Comparison of ENCODE assay signal across 15 cellular contexts in genomic region chr7:43879477-43879876, GRCh38. TPM values are rescaled to one million over a fixed set of nuclear protein-coding genes. Genes with fewer than 3 reads are reported as not detected.
A peak's percentile ranks its signal among the peaks of the same experiment; 100 is the strongest.
DNase-seq lines count a peak whose midpoint lies in the region; ATAC-seq and TF ChIP-seq lines count a peak whose summit lies in the region.
"Had no signal": no experiment of that assay in that cellular context is flagged by ENCODE, and none has a peak within 500 bp of the region (broad histone marks: within the 10 kb centered on the region; RNA-seq: fewer than 3 reads in every experiment).

No MANE protein-coding gene starts in this region.

- peak; percentile 69 for ATAC-seq in esophagus mucosa
- no peak for ATAC-seq in gastrocnemius medialis
- ATAC-seq in HG02763 (IDR thresholded peaks at IDR 0.05; ENCODE audit: unreplicated experiment): no peak
- no peak for ATAC-seq in HG03280 (IDR thresholded peaks at IDR 0.05; ENCODE audit: unreplicated experiment)
- ATAC-seq: GM23338 had no signal

- no peak for TF ChIP-seq POLR2A in gastrocnemius medialis (IDR thresholded peaks at IDR 0.05)
- no peak for TF ChIP-seq POLR2A in esophagus muscularis mucosa (IDR thresholded peaks at IDR 0.05; ENCODE audit: low read depth)

- H3K4me3 ChIP-seq in gastrocnemius medialis: no peak overlapping the region
- no peak overlapping the region for H3K4me3 ChIP-seq in esophagus muscularis mucosa
- H3K4me3 ChIP-seq: dorsolateral prefrontal cortex, GM23338, SK-N-MC had no signal

- H3K9me3 ChIP-seq in gastrocnemius medialis (no peaks in the 10 kb centered on the region), esophagus muscularis mucosa (no peaks in the 10 kb centered on the region)

- peak overlapping the region; percentile 7; the same call in 1 of the 2 replicates for H3K27ac ChIP-seq in RWPE1
- H3K27ac ChIP-seq in gastrocnemius medialis: peak overlapping the region; percentile 67 to 83 (median 78)
- peak overlapping the region in 1 of 4 donors; percentile 11 for H3K27ac ChIP-seq in esophagus muscularis mucosa (replicated peaks in 1 of 4)
- H3K27ac ChIP-seq: SK-N-MC had no signal

- in situ Hi-C loops in gastrocnemius medialis (cut with MboI; ENCODE audit: low sequenced_read_pairs in 4 of 4): no loop called here

- POLR2A ChIA-PET in RWPE1 (lab: Yijun Ruan, JAX; ENCODE audit: low non-redundant PET): no interaction called here

- CTCF ChIA-PET in RWPE1 (lab: Yijun Ruan, JAX): no interaction called here

- DNase-seq in ELR (ENCODE audit: low read depth): peak; percentile 94
- no peak for DNase-seq in RWPE1 (ENCODE audit: low spot score)
- no peak for DNase-seq in gastrocnemius medialis
- no peak for DNase-seq in esophagus muscularis mucosa (ENCODE audit: extremely low spot score)
- DNase-seq: Calu3; mesendoderm; posterior cingulate gyrus; stimulated activated CD4-positive, alpha-beta T cell treated with anti-CD3 and anti-CD28 coated beads, Interleukin-4, amount 100 ng/mL, for 1 hour; stimulated activated naive CD4-positive, alpha-beta T cell treated with Interleukin-2 at 50 U/mL for 16 hours had no signal

- no peak for TF ChIP-seq EP300 in esophagus muscularis mucosa (IDR thresholded peaks at IDR 0.05)

- H3K27me3 ChIP-seq in gastrocnemius medialis (no peaks in the 10 kb centered on the region), esophagus muscularis mucosa (no peaks in the 10 kb centered on the region)
- H3K27me3 ChIP-seq: dorsolateral prefrontal cortex had no signal

- intact Hi-C loops in gastrocnemius medialis (cut with DNase I; ENCODE audit: low total_unique reads): loop anchor here (10.0 kb wide), 1 partner anchor 615 kb away; the partner anchor contains the start of gene NUDCD3
- intact Hi-C loops in esophagus muscularis mucosa (cut with DNase I): no loop called here

- H3K4me1 ChIP-seq in gastrocnemius medialis: peaks cover 25 to 33% of the 10 kb centered on the region in 2 donors
- peaks cover 5 to 21% (median 9%) of the 10 kb centered on the region in 4 donors for H3K4me1 ChIP-seq in esophagus muscularis mucosa

- TF ChIP-seq CTCF in RWPE1 (conservative IDR thresholded peaks at IDR 0.05; ENCODE audit: low read depth) (no peak), gastrocnemius medialis (IDR thresholded peaks at IDR 0.05 in 4 of 5, conservative IDR thresholded peaks at IDR 0.05 in 1 of 5) (no peak), esophagus muscularis mucosa (IDR thresholded peaks at IDR 0.05) (no peak)

- H3K36me3 ChIP-seq in gastrocnemius medialis (peaks cover 0 to 64% of the 10 kb centered on the region in 2 donors), esophagus muscularis mucosa (peaks cover 48 to 96% (median 85%) of the 10 kb centered on the region in 4 donors)

- WGBS in esophagus muscularis mucosa: 43% methylated on average over 2 of the region's 2 CpGs

RNA-seq across cellular contexts. Expression of gene MRPS24, which starts 10.2 kb away (rescaled TPM):
- total RNA-seq in esophagus mucosa (123 TPM), gastrocnemius medialis (100 to 1,000 TPM; 173 to 294 (median 255) TPM), esophagus muscularis mucosa (10 to 100 TPM; 72.2 to 93.3 (median 76.2) TPM)

RNA-seq across cellular contexts. Expression of gene URGCP, which starts 26.9 kb away (rescaled TPM):
- total RNA-seq in esophagus mucosa: 20.6 TPM
- total RNA-seq in gastrocnemius medialis: 10 to 100 TPM; 29.0 to 47.7 (median 38.3) TPM
- 10 to 100 TPM; 27.0 to 51.3 (median 40.0) TPM for total RNA-seq in esophagus muscularis mucosa

RNA-seq across cellular contexts. Expression of gene UBE2D4, which starts 46.8 kb away (rescaled TPM):
- total RNA-seq in esophagus mucosa (9.2 TPM), gastrocnemius medialis (100 to 1,000 TPM in 2 of 4 donors, 10 to 100 TPM in 2; 71.0 to 116 (median 105) TPM), esophagus muscularis mucosa (10 to 100 TPM; 20.1 to 36.4 (median 26.3) TPM)
